Comparison of ENCODE assay signal across 15 cellular contexts in the genomic region with DNA sequence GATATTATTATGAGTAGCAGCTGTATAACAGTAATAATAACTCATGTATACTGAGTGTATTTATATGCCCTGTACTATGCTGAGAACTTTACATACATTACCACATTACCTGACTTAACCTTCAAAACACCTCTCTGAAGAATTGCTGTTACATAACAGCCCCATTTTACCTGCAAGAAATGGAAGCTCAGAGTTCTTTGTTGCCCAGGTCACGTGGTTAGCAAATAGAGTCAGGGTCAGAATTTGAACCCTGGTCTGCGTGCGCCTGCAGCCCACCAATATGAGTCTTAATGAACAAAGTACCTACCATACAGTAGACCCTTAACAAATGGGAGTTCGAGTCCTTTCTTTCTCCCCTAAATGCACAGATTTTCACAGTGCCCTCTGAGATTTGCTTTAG.
DNase-seq lines count a peak whose midpoint lies in the region; ATAC-seq and TF ChIP-seq lines count a peak whose summit lies in the region.
"Had no signal": no experiment of that assay in that cellular context is flagged by ENCODE, and none has a peak within 500 bp of the region (broad histone marks: within the 10 kb centered on the region; RNA-seq: fewer than 3 reads in every experiment).

No MANE protein-coding gene starts in this region.

- H3K27me3 ChIP-seq in IMR-90 (ENCODE audit: control insufficient read depth, insufficient read depth, low read length), result no peaks in the 10 kb centered on the region
- H3K27me3 ChIP-seq in colonic mucosa, result no peaks in the 10 kb centered on the region
- H3K27me3 ChIP-seq in lung (ENCODE audit: control insufficient read depth, insufficient read depth), result no peaks in the 10 kb centered on the region
- no peaks in the 10 kb centered on the region for H3K27me3 ChIP-seq in stomach smooth muscle (ENCODE audit: control insufficient read depth in 1 of 2, insufficient read depth in 2 of 2, low read length in 2 of 2)

- TF ChIP-seq POLR2A in IMR-90 (IDR thresholded peaks at IDR 0.05; ENCODE audit: low read depth, low read length), result no peak

- dilution Hi-C loops in IMR-90 (cut with HindIII; ENCODE audit: low sequenced_read_pairs, unreplicated experiment), result no loop called here

- H2AK5ac ChIP-seq in IMR-90 (ENCODE audit: low read depth, low read length), result peak overlapping the region; percentile 68; the same call in 1 of the 2 replicates

- peak overlapping the region; percentile 83 to 85; a peak in 3 of 4 replicates for H4K8ac ChIP-seq in IMR-90 (ENCODE audit: low read depth in 2 of 2, low read length in 2 of 2)

- H4K5ac ChIP-seq in IMR-90 (ENCODE audit: low read depth, low read length), result peak overlapping the region; percentile 88

- peak overlapping the region; percentile 92; the same call in 1 of the 2 replicates for H3K23ac ChIP-seq in IMR-90 (ENCODE audit: low read depth, low read length)

- in situ Hi-C loops in IMR-90 (cut with MboI; ENCODE audit: low sequenced_read_pairs), result no loop called here

- H2AK9ac ChIP-seq in IMR-90 (replicated peaks; ENCODE audit: low read depth, low read length, poor library complexity), result no peak overlapping the region

- CTCF ChIA-PET in IMR-90 (lab: Yijun Ruan, JAX), result no interaction called here

- POLR2A ChIA-PET in IMR-90 (lab: Charles Lee; ENCODE audit: unreplicated experiment), result interaction anchor here (0.5 to 0.6 kb wide), 2 partner anchors 38 to 358 kb away, joined by 4 read pairs; no protein-coding TSS in a partner anchor

- H3K9me1 ChIP-seq in IMR-90 (ENCODE audit: insufficient read depth, low read length), result peaks cover 24% of the 10 kb centered on the region

- H3K9me3 ChIP-seq in IMR-90 (ENCODE audit: control insufficient read depth, insufficient read depth, low read length) (no peaks in the 10 kb centered on the region), colonic mucosa (no peaks in the 10 kb centered on the region), lung (ENCODE audit: control insufficient read depth in 2 of 2, insufficient read depth in 1 of 2, low read length in 1 of 2) (no peaks in the 10 kb centered on the region), stomach smooth muscle (ENCODE audit: control insufficient read depth in 2 of 2, low read length in 2 of 2) (no peaks in the 10 kb centered on the region)

- peak overlapping the region; percentile 96; the same call in 2 of the 3 replicates for H2BK15ac ChIP-seq in IMR-90 (ENCODE audit: low read depth, low read length)

- peak overlapping the region; percentile 73 for H3K14ac ChIP-seq in IMR-90 (replicated peaks; ENCODE audit: low read depth, low read length)

- no peak for DNase-seq in IMR-90
- DNase-seq in colonic mucosa, result no peak
- DNase-seq in lung (ENCODE audit: low spot score), result no peak
- no peak for DNase-seq in AG20443 (ENCODE audit: low spot score)
- DNase-seq in hippocampal formation (lab: John Stamatoyannopoulos, UW), result no peak
- DNase-seq in medulla oblongata (ENCODE audit: extremely low spot score), result no peak
- DNase-seq: activated effector memory CD4-positive, alpha-beta T cell treated with Interleukin-2 at 50 U/mL for 16 hours; naive B cell; NCI-H187 treated with DMSO at 0.1 percent for 48 hours; NCI-H526; stimulated activated CD4-positive, alpha-beta T cell treated with anti-CD3 and anti-CD28 coated beads, Interleukin-1b, Interleukin-23, amount 100 ng/mL, for 48 hours; SW 1271 had no signal

- no peak for TF ChIP-seq CTCF in IMR-90 (conservative IDR thresholded peaks at IDR 0.05; ENCODE audit: low read depth, low read length)
- no peak for TF ChIP-seq CTCF in colonic mucosa (IDR thresholded peaks at IDR 0.05)
- TF ChIP-seq CTCF in lung (IDR thresholded peaks at IDR 0.05; ENCODE audit: control extremely low read depth, extremely low read depth), result no peak

- H3K4me3 ChIP-seq in IMR-90 (ENCODE audit: insufficient read depth, low read depth, low read length) (no peak overlapping the region), colonic mucosa (no peak overlapping the region), lung (no peak overlapping the region), stomach smooth muscle (ENCODE audit: low read length in 2 of 2) (no peak overlapping the region)

- 100% methylated on average over 3 of the region's 4 CpGs; no CpG with 5 or more reads in 1 of the 2 experiments for WGBS in IMR-90 (ENCODE audit: extremely low coverage in 2 of 2, insufficient read length in 1 of 2), 2 experiments
- WGBS in lung, 2 donors, result 84 to 89% methylated on average over 4 of the region's 4 CpGs

- H3K4ac ChIP-seq in IMR-90 (ENCODE audit: low read depth, low read length), result peak overlapping the region; percentile 96

- intact Hi-C loops in IMR-90 (cut with micrococcal nuclease), result loop anchor here (5.0 kb wide), 1 partner anchor 59 kb away; no protein-coding TSS in a partner anchor
- intact Hi-C loops in colonic mucosa (cut with DNase I), result no loop called here

- H3K27ac ChIP-seq in IMR-90 (ENCODE audit: insufficient read depth, low read length), result peak overlapping the region; percentile 97
- H3K27ac ChIP-seq in colonic mucosa, result peak overlapping the region; percentile 12
- H3K27ac ChIP-seq in lung (ENCODE audit: low read depth in 1 of 2, low read length in 1 of 2), result peak overlapping the region; percentile 71 to 78
- H3K27ac ChIP-seq in stomach smooth muscle (ENCODE audit: low read length), result peak overlapping the region; percentile 82

- peak overlapping the region; percentile 98 for H4K91ac ChIP-seq in IMR-90 (ENCODE audit: insufficient read depth, low read depth, low read length)

- H2BK20ac ChIP-seq in IMR-90 (ENCODE audit: low read depth, low read length), result peak overlapping the region; percentile 86

- H3K4me1 ChIP-seq in IMR-90 (ENCODE audit: control insufficient read depth, insufficient read depth, low read length) (peaks cover 26% of the 10 kb centered on the region), colonic mucosa (no peaks in the 10 kb centered on the region), lung (ENCODE audit: control insufficient read depth in 2 of 2, insufficient read depth in 2 of 2, low read length in 2 of 2) (peaks cover 24 to 30% of the 10 kb centered on the region in 2 donors), stomach smooth muscle (ENCODE audit: control insufficient read depth, insufficient read depth, low read length) (peaks cover 65% of the 10 kb centered on the region)

- no peaks in the 10 kb centered on the region for H4K20me1 ChIP-seq in IMR-90 (ENCODE audit: insufficient read depth, low read length)

- peak overlapping the region; percentile 97 for H2BK120ac ChIP-seq in IMR-90 (ENCODE audit: low read depth, low read length)

- H2BK5ac ChIP-seq in IMR-90 (ENCODE audit: low read depth, low read length, poor library complexity, severe bottlenecking), result peak overlapping the region; percentile 70

- no TSS peak for BruUV-seq in IMR-90 (replicated peaks; lab: Mats Ljungman, UMichigan)

- H3K79me1 ChIP-seq in IMR-90 (ENCODE audit: low read depth in 1 of 2, low read length in 2 of 2), result peaks cover 3 to 21% of the 10 kb centered on the region in 2 experiments; a peak in 2 of 4 replicates

- H3K18ac ChIP-seq in IMR-90 (ENCODE audit: low read depth, low read length), result peak overlapping the region; percentile 86

- no peak for ATAC-seq in IMR-90 (ENCODE audit: low read depth)
- ATAC-seq in lung (ENCODE audit: insufficient read depth, low FRiP score), result no peak
- ATAC-seq in GM21526 (IDR thresholded peaks at IDR 0.05; ENCODE audit: low FRiP score, unreplicated experiment), result no peak
- ATAC-seq: activated CD8-positive, alpha-beta T cell treated with anti-CD3 and anti-CD28 coated beads, Interleukin-2, amount 10 ng/mL, durations not matched to agents 7 days and 5 days had no signal

- no peak overlapping the region for H2AFZ ChIP-seq in IMR-90 (replicated peaks; ENCODE audit: low read length, poor library complexity)

- H3K4me2 ChIP-seq in IMR-90 (ENCODE audit: low read depth, low read length), result no peak overlapping the region

- no peaks in the 10 kb centered on the region for H3K36me3 ChIP-seq in IMR-90 (ENCODE audit: control insufficient read depth, insufficient read depth, low read length)
- no peaks in the 10 kb centered on the region for H3K36me3 ChIP-seq in colonic mucosa
- no peaks in the 10 kb centered on the region for H3K36me3 ChIP-seq in lung (ENCODE audit: control insufficient read depth in 2 of 2, insufficient read depth in 2 of 2, low read length in 2 of 2)
- no peaks in the 10 kb centered on the region for H3K36me3 ChIP-seq in stomach smooth muscle (ENCODE audit: control insufficient read depth in 2 of 2, insufficient read depth in 2 of 2, low read length in 2 of 2)

- no peak for TF ChIP-seq RAD21 in IMR-90 (IDR thresholded peaks at IDR 0.05; ENCODE audit: low read length)

- H3K9ac ChIP-seq in IMR-90 (ENCODE audit: low read depth, low read length) (peak overlapping the region; percentile 51), colonic mucosa (ENCODE audit: low read depth in 2 of 2, low read length in 2 of 2) (no peak overlapping the region), stomach smooth muscle (ENCODE audit: low read length in 2 of 2) (no peak overlapping the region)

- H3K56ac ChIP-seq in IMR-90 (ENCODE audit: extremely low read depth, insufficient read depth, low read length), result no peak overlapping the region

TF ChIP-seq in IMR-90, 13 proteins besides CTCF, POLR2A, EP300 and RAD21 (continues in another document):
- no peak for TF ChIP-seq RCOR1 (IDR thresholded peaks at IDR 0.05; ENCODE audit: insufficient replicate concordance, low read length)
- TF ChIP-seq MAZ (IDR thresholded peaks at IDR 0.05; ENCODE audit: borderline replicate concordance, low read depth, low read length), result no peak
- TF ChIP-seq CEBPB (IDR thresholded peaks at IDR 0.05; ENCODE audit: low read depth, low read length), result no peak
- TF ChIP-seq NFE2L2 (IDR thresholded peaks at IDR 0.05; ENCODE audit: low read depth, low read length), result no peak
- no peak for TF ChIP-seq FOS (IDR thresholded peaks at IDR 0.05; ENCODE audit: low read depth, low read length)
- no peak for TF ChIP-seq RFX5 (IDR thresholded peaks at IDR 0.05; ENCODE audit: low read depth, low read length)
- no peak for TF ChIP-seq SMC3 (IDR thresholded peaks at IDR 0.05; ENCODE audit: low read depth, low read length)
- TF ChIP-seq MXI1 (IDR thresholded peaks at IDR 0.05; ENCODE audit: borderline replicate concordance, low read depth, low read length), result no peak
- TF ChIP-seq MAFK (IDR thresholded peaks at IDR 0.05; ENCODE audit: low read depth, low read length), result no peak
- TF ChIP-seq, protein P1, sequence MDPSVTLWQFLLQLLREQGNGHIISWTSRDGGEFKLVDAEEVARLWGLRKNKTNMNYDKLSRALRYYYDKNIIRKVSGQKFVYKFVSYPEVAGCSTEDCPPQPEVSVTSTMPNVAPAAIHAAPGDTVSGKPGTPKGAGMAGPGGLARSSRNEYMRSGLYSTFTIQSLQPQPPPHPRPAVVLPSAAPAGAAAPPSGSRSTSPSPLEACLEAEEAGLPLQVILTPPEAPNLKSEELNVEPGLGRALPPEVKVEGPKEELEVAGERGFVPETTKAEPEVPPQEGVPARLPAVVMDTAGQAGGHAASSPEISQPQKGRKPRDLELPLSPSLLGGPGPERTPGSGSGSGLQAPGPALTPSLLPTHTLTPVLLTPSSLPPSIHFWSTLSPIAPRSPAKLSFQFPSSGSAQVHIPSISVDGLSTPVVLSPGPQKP (IDR thresholded peaks at IDR 0.05; ENCODE audit: borderline replicate concordance, low read depth, low read length), result no peak

Comparison
In these comparisons a context has a peak if more than half of its experiments do, and no peak if none do; other contexts are left out.
1. H3K27ac ChIP-seq: peak in every context shown above with its lines; median percentile 97 in IMR-90; 82 in stomach smooth muscle; 74 in lung; 12 in colonic mucosa.